13 cellular contexts compared by ENCODE assay signal in the genomic region with DNA sequence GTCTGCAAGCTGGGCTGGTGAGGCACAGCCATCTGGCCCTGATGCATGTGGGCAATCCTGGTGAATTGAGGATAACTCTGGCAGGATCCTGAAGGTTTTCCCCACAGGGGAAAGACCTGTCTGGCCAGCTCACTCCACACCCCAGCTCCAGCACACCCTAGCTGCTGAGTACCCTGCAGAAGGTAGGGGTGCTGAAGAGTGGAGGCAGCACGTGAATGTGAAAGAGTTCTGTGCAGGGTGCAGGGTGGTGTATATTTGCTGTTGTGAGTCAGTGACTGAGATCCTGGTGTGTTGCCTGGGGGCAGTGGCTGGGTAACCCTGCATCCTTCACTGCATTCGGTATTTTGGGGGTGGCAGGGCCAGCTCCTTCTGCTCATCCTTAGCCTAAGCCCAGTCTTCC.
"Had no signal": no experiment of that assay in that cellular context is flagged by ENCODE, and none has a peak within 500 bp of the region (broad histone marks: within the 10 kb centered on the region; RNA-seq: fewer than 3 reads in every experiment).

No MANE protein-coding gene starts in this region.

- H3K9me3 ChIP-seq: gastrocnemius medialis, left ventricle myocardium inferior, thyroid gland had no signal

- ATAC-seq: activated CD8-positive, alpha-beta T cell treated with anti-CD3 and anti-CD28 coated beads, Interleukin-2, amount 10 ng/mL, durations not matched to agents 7 days and 5 days; gastrocnemius medialis; WTC11 had no signal

- H3K9ac ChIP-seq: parathyroid adenoma had no signal

- H3K27me3 Mint-ChIP-seq: activated naive CD8-positive, alpha-beta T cell treated with anti-CD3 and anti-CD28 coated beads, Interleukin-2, amount 10 ng/mL, durations not matched to agents 7 days and 5 days had no signal

- DNase-seq: activated CD4-positive, alpha-beta T cell treated with anti-CD3 and anti-CD28 coated beads for 48 hours; activated CD8-positive, alpha-beta memory T cell treated with anti-CD3 and anti-CD28 coated beads, Interleukin-2, amount 50 U/mL, for 48 hours; activated CD8-positive, alpha-beta T cell treated with anti-CD3 and anti-CD28 coated beads, Interleukin-2, amount 10 ng/mL, durations not matched to agents 7 days and 5 days; activated naive CD8-positive, alpha-beta T cell treated with anti-CD3 and anti-CD28 coated beads, Interleukin-2, amount 10 ng/mL, durations not matched to agents 7 days and 5 days; anterior cingulate cortex; gastrocnemius medialis; islet precursor cell; left ventricle myocardium inferior; mesendoderm; thyroid gland had no signal

- H3K27ac ChIP-seq: gastrocnemius medialis, left ventricle myocardium inferior, parathyroid adenoma, thyroid gland had no signal

- FAIRE-seq: endometrium had no signal

- H3K27ac Mint-ChIP-seq: activated CD8-positive, alpha-beta T cell treated with anti-CD3 and anti-CD28 coated beads, Interleukin-2, amount 10 ng/mL, durations not matched to agents 7 days and 5 days; activated naive CD8-positive, alpha-beta T cell treated with anti-CD3 and anti-CD28 coated beads, Interleukin-2, amount 10 ng/mL, durations not matched to agents 7 days and 5 days; WTC11 had no signal

- H3K4me1 ChIP-seq: gastrocnemius medialis, parathyroid adenoma, thyroid gland had no signal

- H3K4me3 ChIP-seq: gastrocnemius medialis, left ventricle myocardium inferior, thyroid gland had no signal

- H3K36me3 Mint-ChIP-seq: activated naive CD8-positive, alpha-beta T cell treated with anti-CD3 and anti-CD28 coated beads, Interleukin-2, amount 10 ng/mL, durations not matched to agents 7 days and 5 days; WTC11 had no signal

- H3K4me3 Mint-ChIP-seq: activated CD8-positive, alpha-beta T cell treated with anti-CD3 and anti-CD28 coated beads, Interleukin-2, amount 10 ng/mL, durations not matched to agents 7 days and 5 days; activated naive CD8-positive, alpha-beta T cell treated with anti-CD3 and anti-CD28 coated beads, Interleukin-2, amount 10 ng/mL, durations not matched to agents 7 days and 5 days; WTC11 had no signal

- H3K4me1 Mint-ChIP-seq: activated naive CD8-positive, alpha-beta T cell treated with anti-CD3 and anti-CD28 coated beads, Interleukin-2, amount 10 ng/mL, durations not matched to agents 7 days and 5 days; WTC11 had no signal

- H3K36me3 ChIP-seq: gastrocnemius medialis, left ventricle myocardium inferior, thyroid gland had no signal

- H3K27me3 ChIP-seq: gastrocnemius medialis, thyroid gland had no signal
